ENCODE assay signal across 29 cellular contexts in genomic region chr12:124080649-124081048, GRCh38.
"Had no signal": no experiment of that assay in that cellular context is flagged by ENCODE, and none has a peak within 500 bp of the region (broad histone marks: within the 10 kb centered on the region; RNA-seq: fewer than 3 reads in every experiment).

No MANE protein-coding gene starts in this region.

- H3K36me3 Mint-ChIP-seq: activated naive CD8-positive, alpha-beta T cell had no signal

- H3K36me3 ChIP-seq: esophagus squamous epithelium, gastroesophageal sphincter had no signal

- H3K4me3 ChIP-seq: body of pancreas, esophagus squamous epithelium, gastroesophageal sphincter had no signal

- H3K27ac Mint-ChIP-seq: activated B cell treated with CpG ODN at 0.5 μM for 24 hours; activated CD8-positive, alpha-beta T cell treated with anti-CD3 and anti-CD28 coated beads for 36 hours; activated naive CD8-positive, alpha-beta T cell; activated T-helper 17 cell treated with anti-CD3 and anti-CD28 coated beads, Interleukin-2, amount 50 U/mL, for 72 hours; effector memory CD8-positive, alpha-beta T cell had no signal

- DNase-seq: activated B cell treated with CpG ODN at 0.5 μM for 24 hours; activated CD4-positive, alpha-beta T cell treated with anti-CD3 and anti-CD28 coated beads for 48 hours; activated CD4-positive, alpha-beta T cell treated with anti-CD3 and anti-CD28 coated beads, Interleukin-2, amount 50 U/mL, for 1 hour; activated CD4-positive, alpha-beta T cell treated with anti-CD3 and anti-CD28 coated beads, Interleukin-2, amount 50 U/mL, for 48 hours; activated CD8-positive, alpha-beta memory T cell treated with anti-CD3 and anti-CD28 coated beads for 24 hours; activated CD8-positive, alpha-beta T cell treated with anti-CD3 and anti-CD28 coated beads for 36 hours; activated effector memory CD4-positive, alpha-beta T cell treated with Interleukin-2 at 50 U/mL for 16 hours; activated gamma-delta T cell treated with Interleukin-2 at 50 U/mL for 16 hours; activated naive CD4-positive, alpha-beta T cell treated with anti-CD3 and anti-CD28 coated beads, Interleukin-2, amount 50 U/mL, for 16 hours; activated naive CD4-positive, alpha-beta T cell treated with Interleukin-2 at 50 U/mL for 16 hours; activated T-cell treated with anti-CD3 and anti-CD28 coated beads, Interleukin-2, amount 50 U/mL, for 4 hours; amniotic stem cell; aorta; body of pancreas; caudate nucleus; cortex of kidney; dermis blood vessel endothelial cell; effector CD4-positive, alpha-beta T cell; effector memory CD8-positive, alpha-beta T cell; esophagus squamous epithelium; foreskin melanocyte; head of caudate nucleus; T-helper 2 cell had no signal

- H3K27me3 Mint-ChIP-seq: activated B cell treated with CpG ODN at 0.5 μM for 24 hours; activated CD8-positive, alpha-beta T cell treated with anti-CD3 and anti-CD28 coated beads for 36 hours; activated T-helper 17 cell treated with anti-CD3 and anti-CD28 coated beads, Interleukin-2, amount 50 U/mL, for 72 hours had no signal

- H3K27ac ChIP-seq: body of pancreas, epithelial cell of prostate, esophagus squamous epithelium, gastroesophageal sphincter, VCaP had no signal

- H3K9me3 Mint-ChIP-seq: activated B cell treated with CpG ODN at 0.5 μM for 24 hours; activated CD8-positive, alpha-beta T cell treated with anti-CD3 and anti-CD28 coated beads for 36 hours; activated T-cell treated with anti-CD3 and anti-CD28 coated beads, Interleukin-2, amount 50 U/mL, for 4 hours; activated T-helper 17 cell treated with anti-CD3 and anti-CD28 coated beads, Interleukin-2, amount 50 U/mL, for 72 hours; effector memory CD8-positive, alpha-beta T cell had no signal

- H3K9me3 ChIP-seq: body of pancreas, esophagus squamous epithelium, gastroesophageal sphincter had no signal

- H3K27me3 ChIP-seq: body of pancreas, esophagus squamous epithelium, gastroesophageal sphincter had no signal

- H3K4me1 ChIP-seq: body of pancreas, esophagus squamous epithelium, gastroesophageal sphincter had no signal

- H3K4me1 Mint-ChIP-seq: activated B cell treated with CpG ODN at 0.5 μM for 24 hours; activated T-helper 17 cell treated with anti-CD3 and anti-CD28 coated beads, Interleukin-2, amount 50 U/mL, for 72 hours had no signal

- ATAC-seq: activated CD4-positive, CD25-positive, alpha-beta regulatory T cell treated with anti-CD3 and anti-CD28 coated beads, Interleukin-2, amount 50 U/mL, for 24 hours; activated CD8-positive, alpha-beta T cell treated with anti-CD3 and anti-CD28 coated beads for 36 hours; activated T-cell treated with anti-CD3 and anti-CD28 coated beads, Interleukin-2, amount 50 U/mL, for 4 hours; activated T-helper 17 cell treated with anti-CD3 and anti-CD28 coated beads, Interleukin-2, amount 50 U/mL, for 72 hours; body of pancreas; effector memory CD8-positive, alpha-beta T cell; gastroesophageal sphincter had no signal

- H3K4me3 Mint-ChIP-seq: activated B cell treated with CpG ODN at 0.5 μM for 24 hours; activated CD8-positive, alpha-beta T cell treated with anti-CD3 and anti-CD28 coated beads for 36 hours; activated naive CD8-positive, alpha-beta T cell; activated T-cell treated with anti-CD3 and anti-CD28 coated beads, Interleukin-2, amount 50 U/mL, for 4 hours; activated T-helper 17 cell treated with anti-CD3 and anti-CD28 coated beads, Interleukin-2, amount 50 U/mL, for 72 hours; effector memory CD8-positive, alpha-beta T cell had no signal
